ENCODE assay signal across 7 cellular contexts in the genomic region with DNA sequence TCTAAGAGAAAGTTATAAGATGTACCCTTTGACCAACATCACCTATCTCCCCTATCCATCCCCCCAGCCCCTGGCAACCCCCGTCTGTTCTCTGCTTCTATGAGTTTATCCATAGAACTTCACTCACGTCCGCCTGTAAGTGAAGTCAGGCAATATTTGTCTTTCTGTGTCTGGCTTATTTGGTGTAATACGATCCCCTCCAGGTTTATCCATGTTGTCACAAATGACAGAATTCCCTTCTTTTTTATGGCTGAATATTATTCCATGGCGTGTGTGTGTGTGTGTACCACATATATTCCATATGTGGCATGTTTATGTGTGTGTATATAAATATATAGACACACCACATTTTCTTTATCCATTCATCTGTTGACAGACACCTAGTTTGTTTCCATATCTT.
"Had no signal": no experiment of that assay in that cellular context is flagged by ENCODE, and none has a peak within 500 bp of the region (broad histone marks: within the 10 kb centered on the region; RNA-seq: fewer than 3 reads in every experiment).

No MANE protein-coding gene starts in this region.

- DNase-seq: GM23248, GOT3, H9, HCEC 1CT, KBM-7 had no signal

- FAIRE-seq: H54, HTR-8/SVneo had no signal

- H3K9ac ChIP-seq: GM23248 had no signal

- H2AFZ ChIP-seq: GM23248 had no signal

- H3K27ac ChIP-seq: GM23248 had no signal

- H3K4me3 ChIP-seq: GM23248 had no signal
